Comparison of ENCODE assay signal across 28 cellular contexts in genomic region chr12:87782838-87783237, GRCh38.
"Had no signal": no experiment of that assay in that cellular context is flagged by ENCODE, and none has a peak within 500 bp of the region (broad histone marks: within the 10 kb centered on the region; RNA-seq: fewer than 3 reads in every experiment).

No MANE protein-coding gene starts in this region.

- H3K4me3 ChIP-seq: heart right ventricle, hepatocyte, left lung, lower lobe of right lung, right atrium auricular region, right lobe of liver, skin epidermis, spleen, suprapubic skin, thoracic aorta, tibial artery, uterus had no signal

- H3K79me2 ChIP-seq: hepatocyte had no signal

- DNase-seq: heart right ventricle; islet precursor cell; kidney glomerular epithelial cell; left cardiac atrium; left lung; lower lobe of right lung; mammary epithelial cell; mesendoderm; naive B cell; natural killer cell; occipital lobe; right lobe of liver; stimulated activated CD4-positive, alpha-beta T cell treated with anti-CD3 and anti-CD28 coated beads, Interleukin-4, amount 100 ng/mL, for 24 hours; stimulated activated naive CD4-positive, alpha-beta T cell; tibial artery; uterus had no signal

- H3K36me3 Mint-ChIP-seq: naive B cell; stimulated activated effector memory CD8-positive, alpha-beta T cell treated with anti-CD3 and anti-CD28 coated beads, Interleukin-12 subunit alpha, Interleukin-12 subunit beta, amount 100 ng/mL, for 72 hours; type B pancreatic cell had no signal

- H3K4me3 Mint-ChIP-seq: mesothelial cell of epicardium; naive B cell; natural killer cell; stimulated activated effector memory CD8-positive, alpha-beta T cell treated with anti-CD3 and anti-CD28 coated beads, Interleukin-12 subunit alpha, Interleukin-12 subunit beta, amount 100 ng/mL, for 72 hours; stimulated activated naive CD8-positive, alpha-beta T cell treated with anti-CD3 and anti-CD28 coated beads, Interleukin-15, Interleukin-2, amounts not matched to agents 100 ng/mL and 50 ng/mL, for 24 hours; type B pancreatic cell had no signal

- H3K9me3 ChIP-seq: heart right ventricle, left lung, lower lobe of right lung, neutrophil, right atrium auricular region, right lobe of liver, spleen, suprapubic skin, thoracic aorta, tibial artery, uterus had no signal

- H3K4me1 Mint-ChIP-seq: naive B cell; natural killer cell; stimulated activated effector memory CD8-positive, alpha-beta T cell treated with anti-CD3 and anti-CD28 coated beads, Interleukin-12 subunit alpha, Interleukin-12 subunit beta, amount 100 ng/mL, for 72 hours had no signal

- H3K36me3 ChIP-seq: heart right ventricle, left lung, lower lobe of right lung, neutrophil, right atrium auricular region, right lobe of liver, spleen, suprapubic skin, thoracic aorta, tibial artery, uterus had no signal

- ATAC-seq: heart right ventricle; left cardiac atrium; left lung; lower lobe of right lung; natural killer cell; right lobe of liver; stimulated activated effector memory CD8-positive, alpha-beta T cell treated with anti-CD3 and anti-CD28 coated beads, Interleukin-12 subunit alpha, Interleukin-12 subunit beta, amount 100 ng/mL, for 72 hours had no signal

- H3K9me3 Mint-ChIP-seq: stimulated activated naive CD8-positive, alpha-beta T cell treated with anti-CD3 and anti-CD28 coated beads, Interleukin-15, Interleukin-2, amounts not matched to agents 100 ng/mL and 50 ng/mL, for 24 hours; type B pancreatic cell had no signal

- H3K4me2 ChIP-seq: hepatocyte had no signal

- H3K27me3 ChIP-seq: heart right ventricle, hepatocyte, left lung, neutrophil, right atrium auricular region, right lobe of liver, spleen, suprapubic skin, tibial artery, uterus had no signal

- H3K27me3 Mint-ChIP-seq: naive B cell; stimulated activated naive CD8-positive, alpha-beta T cell treated with anti-CD3 and anti-CD28 coated beads, Interleukin-15, Interleukin-2, amounts not matched to agents 100 ng/mL and 50 ng/mL, for 24 hours; type B pancreatic cell had no signal

- H3K4me1 ChIP-seq: heart right ventricle, left lung, lower lobe of right lung, right atrium auricular region, right lobe of liver, spleen, suprapubic skin, tibial artery, uterus had no signal

- H2AFZ ChIP-seq: hepatocyte had no signal

- H3K27ac Mint-ChIP-seq: mesothelial cell of epicardium; naive B cell; natural killer cell; progenitor cell of endocrine pancreas; stimulated activated effector memory CD8-positive, alpha-beta T cell treated with anti-CD3 and anti-CD28 coated beads, Interleukin-12 subunit alpha, Interleukin-12 subunit beta, amount 100 ng/mL, for 72 hours; stimulated activated naive CD8-positive, alpha-beta T cell treated with anti-CD3 and anti-CD28 coated beads, Interleukin-15, Interleukin-2, amounts not matched to agents 100 ng/mL and 50 ng/mL, for 24 hours; type B pancreatic cell had no signal

- H3K27ac ChIP-seq: heart right ventricle, hepatocyte, left lung, lower lobe of right lung, neutrophil, right atrium auricular region, right lobe of liver, skin epidermis, spleen, suprapubic skin, thoracic aorta, tibial artery, uterus had no signal
